ENCODE assay signal across 24 cellular contexts in genomic region chr20:46583411-46584214, GRCh38. TPM values are rescaled to one million over a fixed set of nuclear protein-coding genes. Genes with fewer than 3 reads are reported as not detected.
DNase-seq lines count a peak whose midpoint lies in the region; TF ChIP-seq lines count a peak whose summit lies in the region.
"Had no signal": no experiment of that assay in that cellular context is flagged by ENCODE, and none has a peak within 500 bp of the region (broad histone marks: within the 10 kb centered on the region; RNA-seq: fewer than 3 reads in every experiment).

No MANE protein-coding gene starts in this region.

- no peak for TF ChIP-seq POLR2A in prostate gland (IDR thresholded peaks at IDR 0.05)

- H3K27me3 ChIP-seq in HUES64 (ENCODE audit: insufficient read depth, low read length) (no peaks in the 10 kb centered on the region), iPS-20b (ENCODE audit: insufficient read depth, low read length) (no peaks in the 10 kb centered on the region), prostate gland (replicated peaks; ENCODE audit: insufficient read depth) (no peaks in the 10 kb centered on the region)
- H3K27me3 ChIP-seq: ascending aorta, neutrophil, vagina had no signal

- DNase-seq in substantia nigra (lab: John Stamatoyannopoulos, UW) (peak in 26 of 49 donors; percentile 11 to 50 (median 37)), NCI-H446 (lab: John Stamatoyannopoulos, UW) (no peak), prostate gland (ENCODE audit: low spot score) (no peak)
- no peak for DNase-seq in activated CD4-positive, alpha-beta T cell treated with anti-CD3 and anti-CD28 coated beads, Interleukin-2, amount 10 ng/mL, durations not matched to agents 24 days and 14 days
- DNase-seq: activated CD4-positive, alpha-beta T cell treated with anti-CD3 and anti-CD28 coated beads, Interleukin-2, amount 50 U/mL, for 4 hours; activated naive CD4-positive, alpha-beta T cell treated with anti-CD3 and anti-CD28 coated beads, Interleukin-2, amount 10 ng/mL, durations not matched to agents 7 days and 5 days; activated T-cell treated with anti-CD3 and anti-CD28 coated beads, Interleukin-2, amount 50 U/mL, for 1 hour; EL; left colon; NCI-H1436; NCI-H510A treated with DMSO at 0.1 percent for 48 hours; right cardiac atrium; Right ventricle myocardium superior; T-cell had no signal

- WGBS in HUES64, result 12% methylated on average over 17 of the region's 17 CpGs
- WGBS in prostate gland, result 82% methylated on average over 17 of the region's 17 CpGs

- H3K4me3 ChIP-seq in HUES64 (ENCODE audit: low read length) (peak overlapping the region; percentile 14), iPS-20b (ENCODE audit: low read length) (peak overlapping the region; percentile 44), prostate gland (no peak overlapping the region)
- H3K4me3 ChIP-seq: ascending aorta, vagina had no signal

- H3K36me3 Mint-ChIP-seq in activated CD4-positive, alpha-beta T cell treated with anti-CD3 and anti-CD28 coated beads, Interleukin-2, amount 10 ng/mL, durations not matched to agents 24 days and 14 days (ENCODE audit: low read depth), result no peaks in the 10 kb centered on the region
- H3K36me3 Mint-ChIP-seq: activated naive CD4-positive, alpha-beta T cell treated with anti-CD3 and anti-CD28 coated beads, Interleukin-2, amount 10 ng/mL, durations not matched to agents 7 days and 5 days; T-cell had no signal

- H3K36me3 ChIP-seq in HUES64 (ENCODE audit: insufficient read depth, low read length) (no peaks in the 10 kb centered on the region; the same call in 1 of the 2 replicates), iPS-20b (ENCODE audit: insufficient read depth, low read depth, low read length) (no peaks in the 10 kb centered on the region), prostate gland (no peaks in the 10 kb centered on the region)
- H3K36me3 ChIP-seq: ascending aorta, neutrophil, vagina had no signal

- H3K27ac Mint-ChIP-seq in activated CD4-positive, alpha-beta T cell treated with anti-CD3 and anti-CD28 coated beads, Interleukin-2, amount 10 ng/mL, durations not matched to agents 24 days and 14 days, result no peak overlapping the region
- H3K27ac Mint-ChIP-seq: activated naive CD4-positive, alpha-beta T cell treated with anti-CD3 and anti-CD28 coated beads, Interleukin-2, amount 10 ng/mL, durations not matched to agents 7 days and 5 days; stimulated activated naive CD8-positive, alpha-beta T cell treated with anti-CD3 and anti-CD28 coated beads, Interleukin-15, Interleukin-2, amounts not matched to agents 100 ng/mL and 50 ng/mL, for 24 hours; T-cell had no signal

- H3K9me3 Mint-ChIP-seq in activated CD4-positive, alpha-beta T cell treated with anti-CD3 and anti-CD28 coated beads, Interleukin-2, amount 10 ng/mL, durations not matched to agents 24 days and 14 days, result peaks cover 3% of the 10 kb centered on the region
- H3K9me3 Mint-ChIP-seq: activated naive CD4-positive, alpha-beta T cell treated with anti-CD3 and anti-CD28 coated beads, Interleukin-2, amount 10 ng/mL, durations not matched to agents 7 days and 5 days; stimulated activated naive CD8-positive, alpha-beta T cell treated with anti-CD3 and anti-CD28 coated beads, Interleukin-15, Interleukin-2, amounts not matched to agents 100 ng/mL and 50 ng/mL, for 24 hours; T-cell had no signal

- H3K4me1 ChIP-seq in HUES64 (ENCODE audit: insufficient read depth, low read length), result peaks cover 29% of the 10 kb centered on the region
- peaks cover 21% of the 10 kb centered on the region; the same call in 1 of the 2 replicates for H3K4me1 ChIP-seq in iPS-20b (ENCODE audit: insufficient read depth, low read length)
- no peaks in the 10 kb centered on the region for H3K4me1 ChIP-seq in prostate gland (replicated peaks)
- H3K4me1 ChIP-seq: ascending aorta, vagina had no signal

- H3K27me3 Mint-ChIP-seq in activated CD4-positive, alpha-beta T cell treated with anti-CD3 and anti-CD28 coated beads, Interleukin-2, amount 10 ng/mL, durations not matched to agents 24 days and 14 days, result peaks cover 28% of the 10 kb centered on the region

- no peak overlapping the region for H3K4me3 Mint-ChIP-seq in activated CD4-positive, alpha-beta T cell treated with anti-CD3 and anti-CD28 coated beads, Interleukin-2, amount 10 ng/mL, durations not matched to agents 24 days and 14 days
- H3K4me3 Mint-ChIP-seq: activated naive CD4-positive, alpha-beta T cell treated with anti-CD3 and anti-CD28 coated beads, Interleukin-2, amount 10 ng/mL, durations not matched to agents 7 days and 5 days; stimulated activated naive CD8-positive, alpha-beta T cell treated with anti-CD3 and anti-CD28 coated beads, Interleukin-15, Interleukin-2, amounts not matched to agents 100 ng/mL and 50 ng/mL, for 24 hours; T-cell had no signal

- H3K9ac ChIP-seq in HUES64 (ENCODE audit: low read depth, low read length) (peak overlapping the region; percentile 6; the same call in 1 of the 2 replicates), iPS-20b (ENCODE audit: low read depth, low read length) (peak overlapping the region; percentile 7; the same call in 1 of the 2 replicates)

- TF ChIP-seq CTCF in prostate gland (IDR thresholded peaks at IDR 0.05), result no peak

- intact Hi-C loops in prostate gland (cut with DNase I), result no loop called here
- intact Hi-C loops in activated CD4-positive, alpha-beta T cell treated with anti-CD3 and anti-CD28 coated beads, Interleukin-2, amount 10 ng/mL, durations not matched to agents 24 days and 14 days (cut with micrococcal nuclease), result no loop called here

- H3K9me3 ChIP-seq in HUES64 (ENCODE audit: insufficient read depth, low read depth, low read length) (peaks cover 13% of the 10 kb centered on the region), iPS-20b (ENCODE audit: insufficient read depth, low read depth, low read length) (peaks cover 13% of the 10 kb centered on the region), prostate gland (no peaks in the 10 kb centered on the region)
- H3K9me3 ChIP-seq: ascending aorta, neutrophil, vagina had no signal

- H3K4me1 Mint-ChIP-seq in activated CD4-positive, alpha-beta T cell treated with anti-CD3 and anti-CD28 coated beads, Interleukin-2, amount 10 ng/mL, durations not matched to agents 24 days and 14 days, result peaks cover 2% of the 10 kb centered on the region
- H3K4me1 Mint-ChIP-seq: activated naive CD4-positive, alpha-beta T cell treated with anti-CD3 and anti-CD28 coated beads, Interleukin-2, amount 10 ng/mL, durations not matched to agents 7 days and 5 days; T-cell had no signal

- H3K27ac ChIP-seq in HUES64 (ENCODE audit: low read depth, low read length) (peak overlapping the region; percentile 88), angular gyrus (ENCODE audit: low read depth, low read length) (peak overlapping the region; percentile 67), iPS-20b (ENCODE audit: low read length) (no peak overlapping the region), substantia nigra (ENCODE audit: low read depth, low read length, poor library complexity, severe bottlenecking) (peak overlapping the region; percentile 88), prostate gland (no peak overlapping the region)
- H3K27ac ChIP-seq: ascending aorta, HL-60, neutrophil, vagina had no signal

RNA-seq across cellular contexts. Expression of gene OCSTAMP, which starts 33.2 kb away (rescaled TPM):
- 0.15 TPM for polyA plus RNA-seq in HUES64 (2013, experiment 1 of 2)
- 0.13 TPM for polyA plus RNA-seq in HUES64 (2013, experiment 2 of 2)
- total RNA-seq in prostate gland, result not detected
- 0.37 and 0.40 TPM in 2 replicates for total RNA-seq in activated CD4-positive, alpha-beta T cell treated with anti-CD3 and anti-CD28 coated beads, Interleukin-2, amount 10 ng/mL, durations not matched to agents 24 days and 14 days
- total RNA-seq: ascending aorta, left colon, mononuclear cell, right cardiac atrium, Right ventricle myocardium superior, T-cell, vagina had no signal
- polyA plus RNA-seq: BJ, right cardiac atrium had no signal

Comparison
In these comparisons a context has a peak if more than half of its experiments do, and no peak if none do; other contexts are left out.
1. H3K27ac ChIP-seq: peak in HUES64 (single experiment), angular gyrus (single experiment) and substantia nigra (single experiment); none in iPS-20b (single experiment) and prostate gland (0 of 2).
2. H3K4me3 ChIP-seq: peak in HUES64 (single experiment) and iPS-20b (single experiment); none in prostate gland (0 of 2).
3. DNase-seq: peak in substantia nigra (26 of 49); none in NCI-H446 (0 of 2), prostate gland (single experiment) and activated CD4-positive, alpha-beta T cell treated with anti-CD3 and anti-CD28 coated beads, Interleukin-2, amount 10 ng/mL, durations not matched to agents 24 days and 14 days (single experiment).